ENCODE assay signal across 28 cellular contexts in the genomic region with DNA sequence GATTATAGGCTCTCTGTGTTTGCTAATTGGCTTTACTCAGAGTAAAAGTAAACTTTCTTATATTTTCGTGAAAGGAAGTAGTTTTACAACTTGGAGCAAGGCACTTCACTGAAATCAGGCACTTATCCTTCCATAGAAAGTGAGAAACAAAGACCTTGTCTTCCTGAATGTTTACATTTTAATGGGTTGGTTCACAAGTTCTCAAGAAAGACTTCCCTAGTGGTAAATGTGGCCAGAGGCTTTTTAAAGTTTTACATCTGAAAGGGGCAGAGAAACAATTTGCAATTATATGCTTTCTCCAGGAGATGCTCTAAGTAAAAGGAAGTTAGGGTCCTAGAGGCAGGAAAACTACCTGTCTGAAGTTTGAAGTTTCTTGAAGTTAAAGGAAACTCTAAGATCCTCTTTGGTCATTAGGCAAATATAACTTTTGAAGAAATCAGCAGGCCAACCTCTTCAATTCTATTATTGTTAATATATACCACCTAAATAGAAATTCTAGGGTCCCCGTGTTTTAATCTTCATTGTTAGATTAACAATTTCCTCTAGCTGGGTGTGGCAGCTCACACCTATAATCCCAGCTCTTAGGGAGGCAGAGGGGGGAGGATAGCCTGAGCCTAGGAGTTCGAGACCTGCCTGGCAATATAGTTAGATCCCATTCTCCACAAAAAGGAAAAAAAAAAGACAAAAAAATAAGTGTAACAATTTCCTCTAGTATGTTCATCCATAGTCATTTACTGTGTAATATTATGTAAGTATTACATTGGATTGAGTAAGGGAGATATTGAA.
"Had no signal": no experiment of that assay in that cellular context is flagged by ENCODE, and none has a peak within 500 bp of the region (broad histone marks: within the 10 kb centered on the region; RNA-seq: fewer than 3 reads in every experiment).

No MANE protein-coding gene starts in this region.

- H3K27me3 Mint-ChIP-seq: activated CD4-positive, alpha-beta T cell treated with anti-CD3 and anti-CD28 coated beads, Interleukin-2, amount 10 ng/mL, durations not matched to agents 7 days and 5 days; activated CD8-positive, alpha-beta memory T cell treated with anti-CD3 and anti-CD28 coated beads, Interleukin-2, amount 10 ng/mL, durations not matched to agents 7 days and 5 days; activated CD8-positive, alpha-beta T cell treated with anti-CD3 and anti-CD28 coated beads for 36 hours; central memory CD8-positive, alpha-beta T cell; T-cell had no signal

- DNase-seq: activated CD4-positive, alpha-beta T cell treated with anti-CD3 and anti-CD28 coated beads, Interleukin-2, amount 10 ng/mL, durations not matched to agents 7 days and 5 days; activated CD4-positive, CD25-positive, alpha-beta regulatory T cell treated with anti-CD3 and anti-CD28 coated beads, Interleukin-2, amount 50 U/mL, for 72 hours; activated CD8-positive, alpha-beta memory T cell treated with anti-CD3 and anti-CD28 coated beads, Interleukin-2, amount 10 ng/mL, durations not matched to agents 7 days and 5 days; activated CD8-positive, alpha-beta T cell treated with anti-CD3 and anti-CD28 coated beads for 36 hours; activated gamma-delta T cell treated with Interleukin-2 at 50 U/mL for 16 hours; activated T-cell treated with anti-CD3 and anti-CD28 coated beads for 4 hours; brain microvascular endothelial cell; effector memory CD4-positive, alpha-beta T cell; gastrocnemius medialis; head of caudate nucleus; hypothalamus; kidney glomerular epithelial cell; left ventricle myocardium inferior; midbrain; natural killer cell; pancreas; right cardiac atrium; stimulated activated CD4-positive, alpha-beta T cell treated with anti-CD3 and anti-CD28 coated beads, Interleukin-4, amount 100 ng/mL, for 24 hours; stimulated activated naive CD8-positive, alpha-beta T cell treated with anti-CD3 and anti-CD28 coated beads, Interleukin-15, Interleukin-2, amounts not matched to agents 100 U/mL and 50 U/mL, for 24 hours; T-cell; tibial artery had no signal

- H3K4me3 ChIP-seq: ascending aorta, esophagus muscularis mucosa, gastrocnemius medialis, left ventricle myocardium inferior, pancreas, tibial artery had no signal

- H3K36me3 Mint-ChIP-seq: activated CD8-positive, alpha-beta memory T cell treated with anti-CD3 and anti-CD28 coated beads, Interleukin-2, amount 10 ng/mL, durations not matched to agents 7 days and 5 days; T-cell had no signal

- H3K27ac Mint-ChIP-seq: activated CD4-positive, alpha-beta T cell treated with anti-CD3 and anti-CD28 coated beads, Interleukin-2, amount 10 ng/mL, durations not matched to agents 7 days and 5 days; activated CD8-positive, alpha-beta memory T cell treated with anti-CD3 and anti-CD28 coated beads, Interleukin-2, amount 10 ng/mL, durations not matched to agents 7 days and 5 days; activated CD8-positive, alpha-beta T cell treated with anti-CD3 and anti-CD28 coated beads for 36 hours; activated naive CD4-positive, alpha-beta T cell treated with anti-CD3 and anti-CD28 coated beads, Interleukin-2, amount 50 U/mL, for 72 hours; natural killer cell; T-cell; T-helper 2 cell treated with Interferon-gamma antibody and Interleukin-4, amounts not matched to agents 5 μg/mL and 100 μg/mL, for 36 hours had no signal

- H3K4me1 ChIP-seq: ascending aorta, esophagus muscularis mucosa, gastrocnemius medialis, left ventricle myocardium inferior, pancreas, tibial artery had no signal

- H3K4me1 Mint-ChIP-seq: activated CD4-positive, alpha-beta T cell treated with anti-CD3 and anti-CD28 coated beads, Interleukin-2, amount 10 ng/mL, durations not matched to agents 7 days and 5 days; activated CD8-positive, alpha-beta memory T cell treated with anti-CD3 and anti-CD28 coated beads, Interleukin-2, amount 10 ng/mL, durations not matched to agents 7 days and 5 days; central memory CD8-positive, alpha-beta T cell; natural killer cell; T-cell had no signal

- H3K27ac ChIP-seq: ascending aorta, brain microvascular endothelial cell, esophagus muscularis mucosa, gastrocnemius medialis, left ventricle myocardium inferior, neutrophil, pancreas, tibial artery, VCaP had no signal

- H3K36me3 ChIP-seq: ascending aorta, brain microvascular endothelial cell, esophagus muscularis mucosa, gastrocnemius medialis, left ventricle myocardium inferior, neutrophil, pancreas, tibial artery had no signal

- H3K27me3 ChIP-seq: ascending aorta, brain microvascular endothelial cell, esophagus muscularis mucosa, gastrocnemius medialis, neutrophil, pancreas, tibial artery had no signal

- H3K4me3 Mint-ChIP-seq: activated CD4-positive, alpha-beta T cell treated with anti-CD3 and anti-CD28 coated beads, Interleukin-2, amount 10 ng/mL, durations not matched to agents 7 days and 5 days; activated CD8-positive, alpha-beta memory T cell treated with anti-CD3 and anti-CD28 coated beads, Interleukin-2, amount 10 ng/mL, durations not matched to agents 7 days and 5 days; activated CD8-positive, alpha-beta T cell treated with anti-CD3 and anti-CD28 coated beads for 36 hours; central memory CD8-positive, alpha-beta T cell; natural killer cell; T-cell; T-helper 2 cell treated with Interferon-gamma antibody and Interleukin-4, amounts not matched to agents 5 μg/mL and 100 μg/mL, for 36 hours had no signal

- ATAC-seq: activated CD8-positive, alpha-beta memory T cell treated with anti-CD3 and anti-CD28 coated beads, Interleukin-2, amount 10 ng/mL, durations not matched to agents 7 days and 5 days; activated CD8-positive, alpha-beta T cell treated with anti-CD3 and anti-CD28 coated beads for 36 hours; activated naive CD4-positive, alpha-beta T cell treated with anti-CD3 and anti-CD28 coated beads, Interleukin-2, amount 50 U/mL, for 72 hours; gastrocnemius medialis; natural killer cell; pancreas; right cardiac atrium; stimulated activated naive CD8-positive, alpha-beta T cell treated with anti-CD3 and anti-CD28 coated beads, Interleukin-15, Interleukin-2, amounts not matched to agents 100 U/mL and 50 U/mL, for 24 hours; T-cell had no signal

- H3K9me3 ChIP-seq: ascending aorta, esophagus muscularis mucosa, gastrocnemius medialis, neutrophil, pancreas had no signal
